Comparison of ENCODE assay signal across 12 cellular contexts in genomic region chr20:17630806-17631195, GRCh38. TPM values are rescaled to one million over a fixed set of nuclear protein-coding genes. Genes with fewer than 3 reads are reported as not detected.
A peak's percentile ranks its signal among the peaks of the same experiment; 100 is the strongest.
DNase-seq lines count a peak whose midpoint lies in the region; ATAC-seq and TF ChIP-seq lines count a peak whose summit lies in the region.
"Had no signal": no experiment of that assay in that cellular context is flagged by ENCODE, and none has a peak within 500 bp of the region (broad histone marks: within the 10 kb centered on the region; RNA-seq: fewer than 3 reads in every experiment).

No MANE protein-coding gene starts in this region.

- no peaks in the 10 kb centered on the region for H3K27me3 Mint-ChIP-seq in activated T-helper 17 cell treated with anti-CD3 and anti-CD28 coated beads, Interleukin-2, amount 50 U/mL, for 72 hours
- no peaks in the 10 kb centered on the region for H3K27me3 Mint-ChIP-seq in neural crest cell (ENCODE audit: low read depth)

- H3K4me1 Mint-ChIP-seq in activated T-helper 17 cell treated with anti-CD3 and anti-CD28 coated beads, Interleukin-2, amount 50 U/mL, for 72 hours = no peaks in the 10 kb centered on the region
- peaks cover 7% of the 10 kb centered on the region for H3K4me1 Mint-ChIP-seq in neural crest cell
- peaks cover 5% of the 10 kb centered on the region for H3K4me1 Mint-ChIP-seq in stimulated activated effector memory CD8-positive, alpha-beta T cell treated with anti-CD3 and anti-CD28 coated beads, Interleukin-12 subunit alpha, Interleukin-12 subunit beta, amount 100 ng/mL, for 72 hours

- ATAC-seq in Right ventricle myocardium superior (ENCODE audit: poor library complexity) = no peak
- ATAC-seq in activated T-helper 17 cell treated with anti-CD3 and anti-CD28 coated beads, Interleukin-2, amount 50 U/mL, for 72 hours (replicated peaks) = no peak
- no peak for ATAC-seq in stimulated activated effector memory CD8-positive, alpha-beta T cell treated with anti-CD3 and anti-CD28 coated beads, Interleukin-12 subunit alpha, Interleukin-12 subunit beta, amount 100 ng/mL, for 72 hours
- ATAC-seq: CD8-positive, alpha-beta T cell had no signal

- intact Hi-C loops in Right ventricle myocardium superior (cut with DNase I) (no loop called here), cardiac septum (cut with DNase I) (no loop called here)

- no peak for TF ChIP-seq CTCF in neural crest cell (conservative IDR thresholded peaks at IDR 0.05)

- H3K27ac Mint-ChIP-seq in activated T-helper 17 cell treated with anti-CD3 and anti-CD28 coated beads, Interleukin-2, amount 50 U/mL, for 72 hours = peak overlapping the region; percentile 66
- H3K27ac Mint-ChIP-seq in neural crest cell (ENCODE audit: unreplicated experiment) = peak overlapping the region; percentile 43
- peak overlapping the region; percentile 68 for H3K27ac Mint-ChIP-seq in stimulated activated effector memory CD8-positive, alpha-beta T cell treated with anti-CD3 and anti-CD28 coated beads, Interleukin-12 subunit alpha, Interleukin-12 subunit beta, amount 100 ng/mL, for 72 hours
- H3K27ac Mint-ChIP-seq: CD8-positive, alpha-beta T cell had no signal

- DNase-seq in Right ventricle myocardium superior (peak; percentile 29), cardiac septum (ENCODE audit: low spot score) (no peak), neural crest cell (ENCODE audit: low read depth, low spot score) (no peak), SK-N-DZ (ENCODE audit: low spot score) (no peak), medulla oblongata (ENCODE audit: extremely low spot score) (no peak), NCI-H226 (no peak)
- no peak for DNase-seq in stimulated activated effector memory CD8-positive, alpha-beta T cell treated with anti-CD3 and anti-CD28 coated beads, Interleukin-12 subunit alpha, Interleukin-12 subunit beta, amount 100 ng/mL, for 72 hours (ENCODE audit: low spot score in 2 of 2)
- DNase-seq: 8988T; CD8-positive, alpha-beta T cell; DMS 273 treated with DMSO at 0.1 percent for 48 hours; DMS53 had no signal

- no peak overlapping the region for H3K4me3 Mint-ChIP-seq in activated T-helper 17 cell treated with anti-CD3 and anti-CD28 coated beads, Interleukin-2, amount 50 U/mL, for 72 hours
- no peak overlapping the region for H3K4me3 Mint-ChIP-seq in neural crest cell
- H3K4me3 Mint-ChIP-seq in stimulated activated effector memory CD8-positive, alpha-beta T cell treated with anti-CD3 and anti-CD28 coated beads, Interleukin-12 subunit alpha, Interleukin-12 subunit beta, amount 100 ng/mL, for 72 hours = no peak overlapping the region
- H3K4me3 Mint-ChIP-seq: CD8-positive, alpha-beta T cell had no signal

- H3K9me3 Mint-ChIP-seq in activated T-helper 17 cell treated with anti-CD3 and anti-CD28 coated beads, Interleukin-2, amount 50 U/mL, for 72 hours = no peaks in the 10 kb centered on the region
- no peaks in the 10 kb centered on the region for H3K9me3 Mint-ChIP-seq in neural crest cell
- H3K9me3 Mint-ChIP-seq in stimulated activated effector memory CD8-positive, alpha-beta T cell treated with anti-CD3 and anti-CD28 coated beads, Interleukin-12 subunit alpha, Interleukin-12 subunit beta, amount 100 ng/mL, for 72 hours = no peaks in the 10 kb centered on the region
- H3K9me3 Mint-ChIP-seq: CD8-positive, alpha-beta T cell had no signal

- H3K36me3 Mint-ChIP-seq in activated T-helper 17 cell treated with anti-CD3 and anti-CD28 coated beads, Interleukin-2, amount 50 U/mL, for 72 hours (ENCODE audit: low read depth) = peaks cover 27% of the 10 kb centered on the region
- H3K36me3 Mint-ChIP-seq in neural crest cell (ENCODE audit: low read depth) = peaks cover 3% of the 10 kb centered on the region
- peaks cover 27% of the 10 kb centered on the region for H3K36me3 Mint-ChIP-seq in stimulated activated effector memory CD8-positive, alpha-beta T cell treated with anti-CD3 and anti-CD28 coated beads, Interleukin-12 subunit alpha, Interleukin-12 subunit beta, amount 100 ng/mL, for 72 hours

RNA-seq across cellular contexts. Expression of gene RRBP1, which starts 51.2 kb away (rescaled TPM):
- total RNA-seq in Right ventricle myocardium superior (32.1 TPM), cardiac septum (46.7 TPM), neural crest cell (46.7 and 50.9 TPM in 2 replicates)
- total RNA-seq in activated T-helper 17 cell treated with anti-CD3 and anti-CD28 coated beads, Interleukin-2, amount 50 U/mL, for 72 hours = 10 to 100 TPM; 21.6 to 32.5 TPM
- polyA plus RNA-seq in SK-N-DZ (2014; cell fraction: cytosol; rRNA removed) = 9.2 and 14.2 TPM in 2 replicates
- 24.2 and 26.9 TPM in 2 replicates for polyA plus RNA-seq in SK-N-DZ (2014; cell fraction: nucleus; rRNA removed)
